Comparison of ENCODE assay signal across 8 cellular contexts in the genomic region with DNA sequence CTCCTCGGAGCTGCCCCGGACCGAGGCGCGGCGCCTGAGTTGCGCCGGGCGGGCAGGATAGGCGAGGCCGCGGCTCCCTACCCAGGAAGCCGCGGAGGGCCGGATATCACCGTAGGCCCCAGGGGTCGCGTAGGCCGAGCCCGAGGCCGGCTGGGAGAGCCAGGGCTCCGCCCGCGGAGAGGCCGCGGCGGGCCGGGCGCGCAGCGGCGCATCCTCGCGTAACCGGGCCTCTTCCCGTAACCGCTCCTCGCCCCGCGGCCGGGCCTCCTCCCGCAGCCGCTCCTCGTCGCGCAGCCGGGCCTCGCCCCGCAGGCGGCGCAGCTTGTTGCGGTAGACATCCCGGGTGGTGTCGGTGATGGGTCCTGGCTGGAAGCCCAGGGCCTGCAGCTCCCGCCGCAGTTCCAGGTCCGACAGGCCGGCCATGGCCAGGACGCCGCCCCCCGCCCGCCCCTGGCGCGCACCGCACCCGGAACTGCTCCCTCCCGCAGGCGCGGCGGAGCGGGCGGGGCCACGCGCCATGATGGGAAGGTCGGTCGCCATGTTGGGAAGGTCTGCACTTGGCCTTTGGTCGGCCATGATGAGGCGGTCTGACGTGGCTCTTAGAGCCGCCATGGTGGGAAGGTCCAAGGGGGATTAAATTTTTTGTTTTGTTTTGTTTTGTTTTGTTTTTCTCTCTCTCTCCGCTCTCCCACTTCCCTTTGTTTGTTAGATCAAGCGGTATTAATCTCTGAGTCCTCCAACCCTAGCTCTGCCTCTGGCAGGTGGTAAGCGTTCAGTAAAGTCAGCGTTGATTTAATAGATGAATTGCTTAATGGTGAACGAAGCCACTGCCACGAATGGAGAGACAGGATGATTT. TPM values are rescaled to one million over a fixed set of nuclear protein-coding genes. Genes with fewer than 3 reads are reported as not detected.
DNase-seq lines count a peak whose midpoint lies in the region; ATAC-seq and TF ChIP-seq lines count a peak whose summit lies in the region.

A gene (minus strand): TSS at position 437 of the 856 bp plus-strand sequence. CDS start 14 bp downstream, at position 423.

- TF ChIP-seq EP300 in transverse colon (IDR thresholded peaks at IDR 0.05; ENCODE audit: low read depth), result no peak

- TF ChIP-seq CTCF in GM12875 (IDR thresholded peaks at IDR 0.05; ENCODE audit: borderline replicate concordance, insufficient read depth, low read depth, low read length), result no peak
- peak in 1 of 5 experiments; percentile 2 for TF ChIP-seq CTCF in transverse colon (IDR thresholded peaks at IDR 0.05)

- H3K27me3 ChIP-seq in adipocyte (replicated peaks; ENCODE audit: control insufficient read depth, insufficient read depth, low read length) (peaks cover 16% of the 10 kb centered on the region), transverse colon (peaks cover 9% of the 10 kb centered on the region)

- peak; percentile 81 for TF ChIP-seq POLR2A in transverse colon (IDR thresholded peaks at IDR 0.05)

- peak; percentile 82 for ATAC-seq in HG02763 (IDR thresholded peaks at IDR 0.05; ENCODE audit: unreplicated experiment)

- peak within 1 kb of the TSS; percentile 96 to 99 (median 98) for H3K27ac ChIP-seq in transverse colon

- H3K4me1 ChIP-seq in adipocyte (ENCODE audit: control insufficient read depth, insufficient read depth, low read length), result peaks cover 62% of the 10 kb centered on the region
- peaks cover 19 to 35% (median 30%) of the 10 kb centered on the region in 4 donors for H3K4me1 ChIP-seq in transverse colon

- H3K9me3 ChIP-seq in adipocyte (ENCODE audit: control insufficient read depth, low read length) (no peaks in the 10 kb centered on the region), transverse colon (no peaks in the 10 kb centered on the region)

- intact Hi-C loops in cardiac septum (cut with DNase I), result loop anchor here (5.0 kb wide), 1 partner anchor 638 kb away; a partner anchor contains a TSS
- intact Hi-C loops in transverse colon (cut with DNase I; ENCODE audit: low total_unique reads), result loop anchor here (5.0 kb wide), 1 partner anchor 93 kb away; no protein-coding TSS in a partner anchor

- DNase-seq in NCI-H1417 treated with DMSO at 0.1 percent for 48 hours (lab: John Stamatoyannopoulos, UW), result peak; percentile 66
- peak; percentile 87 for DNase-seq in T follicular helper cell (ENCODE audit: low read depth)
- DNase-seq in adipocyte (ENCODE audit: low read depth), result peak; percentile 96
- peak; percentile 98 for DNase-seq in cardiac septum (ENCODE audit: low spot score)
- DNase-seq in pons (ENCODE audit: low spot score), result peak; percentile 87
- peak; percentile 95 for DNase-seq in transverse colon

- WGBS in transverse colon (ENCODE audit: low coverage in 1 of 2), 2 donors, result 5 to 6% methylated on average over 6 to 52 of the region's 86 CpGs

- H3K36me3 ChIP-seq in adipocyte (ENCODE audit: control insufficient read depth, insufficient read depth, low read length, severe bottlenecking) (peaks cover 9% of the 10 kb centered on the region), transverse colon (peaks cover 0 to 10% (median under 1%) of the 10 kb centered on the region in 4 donors)

- peak within 1 kb of the TSS; percentile 79 for H3K4me3 ChIP-seq in GM12875 (ENCODE audit: low read depth, low read length)
- H3K4me3 ChIP-seq in adipocyte (ENCODE audit: low read length), result peak within 1 kb of the TSS; percentile 88
- peak within 1 kb of the TSS; percentile 73 to 99 (median 88) for H3K4me3 ChIP-seq in transverse colon

- H3K9ac ChIP-seq in adipocyte (ENCODE audit: low read length), result peak within 1 kb of the TSS; percentile 96

- in situ Hi-C loops in transverse colon (cut with MboI; ENCODE audit: low pct_ligation_motif_present in 1 of 4, low pct_unique_long_range_greater_than_20kb in 1 of 4, low sequenced_read_pairs in 3 of 4), result no loop called here

RNA-seq across cellular contexts. Expression of the gene that starts here (rescaled TPM):
- total RNA-seq in cardiac septum, result 29.6 TPM
- 100 to 1,000 TPM in 2 of 4 donors, 10 to 100 TPM in 2; 57.3 to 159 (median 112) TPM for total RNA-seq in transverse colon

Comparison
In these comparisons a context has a peak if more than half of its experiments do, and no peak if none do; other contexts are left out.
1. Peak in every context shown above with its lines: DNase-seq, ATAC-seq, H3K4me3 ChIP-seq and H3K27ac ChIP-seq.